ENCODE assay signal across 12 cellular contexts in the genomic region with DNA sequence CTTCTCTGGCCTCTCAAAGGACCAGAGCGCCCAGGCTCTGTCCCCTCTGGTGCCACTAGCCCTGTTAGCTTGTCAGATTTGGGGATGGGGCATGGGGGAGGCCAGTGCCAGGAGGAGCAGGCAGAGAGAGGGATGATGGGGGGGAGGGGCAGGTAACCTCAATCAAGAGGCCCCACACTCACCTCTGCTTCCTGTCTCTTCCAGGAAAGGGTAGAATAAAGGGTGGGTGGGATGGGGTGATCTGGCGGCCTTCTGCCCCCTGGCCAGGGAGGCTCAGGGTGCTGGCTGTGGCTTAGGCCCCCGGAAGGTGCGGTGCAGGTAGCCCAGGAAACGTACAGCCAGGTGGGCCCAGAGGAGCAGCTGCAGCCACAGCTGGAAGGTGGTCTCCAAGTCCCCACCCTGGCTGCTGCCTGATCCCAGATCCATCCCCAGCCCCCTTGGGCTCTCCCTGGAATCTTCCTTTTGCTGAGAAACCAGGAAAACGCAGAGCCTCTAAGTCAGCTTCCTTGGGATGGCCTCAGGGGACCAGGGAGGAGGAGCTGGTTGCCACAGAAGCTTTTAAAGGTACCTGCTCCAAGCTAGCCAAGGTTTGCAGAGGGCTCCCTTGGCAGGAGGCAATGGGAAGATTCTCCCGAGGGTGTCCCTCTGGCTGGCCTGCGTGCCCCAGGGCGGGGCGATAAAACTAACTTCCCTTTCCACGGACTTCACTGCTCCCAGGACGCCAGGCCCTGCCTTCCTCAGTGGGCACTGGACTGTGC. TPM values are rescaled to one million over a fixed set of nuclear protein-coding genes. Genes with fewer than 3 reads are reported as not detected.
DNase-seq lines count a peak whose midpoint lies in the region; ATAC-seq and TF ChIP-seq lines count a peak whose summit lies in the region.
"Had no signal": no experiment of that assay in that cellular context is flagged by ENCODE, and none has a peak within 500 bp of the region (broad histone marks: within the 10 kb centered on the region; RNA-seq: fewer than 3 reads in every experiment).

No MANE protein-coding gene starts in this region.

- peaks cover 52% of the 10 kb centered on the region for H3K4me1 Mint-ChIP-seq in activated naive CD4-positive, alpha-beta T cell treated with anti-CD3 and anti-CD28 coated beads, Interleukin-2, amount 10 ng/mL, durations not matched to agents 7 days and 5 days
- H3K4me1 Mint-ChIP-seq in activated naive CD4-positive, alpha-beta T cell treated with anti-CD3 and anti-CD28 coated beads for 36 hours (ENCODE audit: low read depth), result peaks cover 45% of the 10 kb centered on the region
- H3K4me1 Mint-ChIP-seq in neural crest cell, result peaks cover 21% of the 10 kb centered on the region

- H3K27me3 ChIP-seq in vagina, result no peaks in the 10 kb centered on the region
- H3K27me3 ChIP-seq: MG63 had no signal

- peak overlapping the region; percentile 85 for H3K27ac ChIP-seq in vagina
- H3K27ac ChIP-seq: PC-9 had no signal

- CTCF ChIA-PET in activated naive CD4-positive, alpha-beta T cell treated with anti-CD3 and anti-CD28 coated beads, Interleukin-2, amount 10 ng/mL, durations not matched to agents 7 days and 5 days (lab: Charles Lee), result interaction anchor here (1.0 to 2.0 kb wide), 4 partner anchors 10 to 208 kb away, joined by 3 to 7 read pairs (median 3); no protein-coding TSS in a partner anchor
- CTCF ChIA-PET in activated naive CD4-positive, alpha-beta T cell treated with anti-CD3 and anti-CD28 coated beads for 36 hours (lab: Charles Lee), result interaction anchor here (1.5 to 1.6 kb wide), 2 partner anchors 11 to 25 kb away, joined by 3 to 4 read pairs; no protein-coding TSS in a partner anchor

- intact Hi-C loops in activated naive CD4-positive, alpha-beta T cell treated with anti-CD3 and anti-CD28 coated beads for 36 hours (cut with micrococcal nuclease), result no loop called here
- intact Hi-C loops in vagina (cut with DNase I), result no loop called here

- no peak for TF ChIP-seq POLR2A in vagina (IDR thresholded peaks at IDR 0.05)

- no peak for ATAC-seq in HG03025 (IDR thresholded peaks at IDR 0.05; ENCODE audit: low FRiP score, unreplicated experiment)
- ATAC-seq: WTC11 had no signal

- H3K27me3 Mint-ChIP-seq in activated naive CD4-positive, alpha-beta T cell treated with anti-CD3 and anti-CD28 coated beads, Interleukin-2, amount 10 ng/mL, durations not matched to agents 7 days and 5 days, result no peaks in the 10 kb centered on the region
- H3K27me3 Mint-ChIP-seq in activated naive CD4-positive, alpha-beta T cell treated with anti-CD3 and anti-CD28 coated beads for 36 hours (ENCODE audit: low read depth), result no peaks in the 10 kb centered on the region
- no peaks in the 10 kb centered on the region for H3K27me3 Mint-ChIP-seq in neural crest cell (ENCODE audit: low read depth)

- no peak overlapping the region for H3K4me3 Mint-ChIP-seq in activated naive CD4-positive, alpha-beta T cell treated with anti-CD3 and anti-CD28 coated beads, Interleukin-2, amount 10 ng/mL, durations not matched to agents 7 days and 5 days
- H3K4me3 Mint-ChIP-seq in activated naive CD4-positive, alpha-beta T cell treated with anti-CD3 and anti-CD28 coated beads for 36 hours, result no peak overlapping the region
- peak overlapping the region; percentile 57 for H3K4me3 Mint-ChIP-seq in neural crest cell
- H3K4me3 Mint-ChIP-seq: endodermal cell, WTC11 had no signal

- no peaks in the 10 kb centered on the region for H3K9me3 Mint-ChIP-seq in activated naive CD4-positive, alpha-beta T cell treated with anti-CD3 and anti-CD28 coated beads, Interleukin-2, amount 10 ng/mL, durations not matched to agents 7 days and 5 days
- no peaks in the 10 kb centered on the region for H3K9me3 Mint-ChIP-seq in activated naive CD4-positive, alpha-beta T cell treated with anti-CD3 and anti-CD28 coated beads for 36 hours
- no peaks in the 10 kb centered on the region for H3K9me3 Mint-ChIP-seq in neural crest cell
- H3K9me3 Mint-ChIP-seq: endodermal cell, WTC11 had no signal

- no peak for DNase-seq in activated naive CD4-positive, alpha-beta T cell treated with anti-CD3 and anti-CD28 coated beads, Interleukin-2, amount 10 ng/mL, durations not matched to agents 7 days and 5 days
- no peak for DNase-seq in activated naive CD4-positive, alpha-beta T cell treated with anti-CD3 and anti-CD28 coated beads for 36 hours
- DNase-seq in fibroblast of mammary gland (ENCODE audit: low read depth) (peak; percentile 44), neural crest cell (ENCODE audit: low read depth, low spot score) (no peak), vagina (ENCODE audit: extremely low spot score in 2 of 2) (no peak), medulla oblongata (ENCODE audit: extremely low spot score) (no peak), NCI-H1092 (lab: John Stamatoyannopoulos, UW) (no peak)
- DNase-seq: endodermal cell, MG63, PC-9 had no signal

- no peak overlapping the region for H3K4me3 ChIP-seq in fibroblast of mammary gland (ENCODE audit: control insufficient read depth, low read depth, low read length)
- peak overlapping the region; percentile 17 to 32 for H3K4me3 ChIP-seq in vagina
- H3K4me3 ChIP-seq: MG63, PC-9 had no signal

- H3K27ac Mint-ChIP-seq in activated naive CD4-positive, alpha-beta T cell treated with anti-CD3 and anti-CD28 coated beads, Interleukin-2, amount 10 ng/mL, durations not matched to agents 7 days and 5 days, result peak overlapping the region; percentile 64
- H3K27ac Mint-ChIP-seq in activated naive CD4-positive, alpha-beta T cell treated with anti-CD3 and anti-CD28 coated beads for 36 hours, result no peak overlapping the region
- H3K27ac Mint-ChIP-seq in neural crest cell (ENCODE audit: unreplicated experiment), result peak overlapping the region; percentile 12
- H3K27ac Mint-ChIP-seq: WTC11 had no signal

- H3K36me3 ChIP-seq in vagina, result peaks cover 0 to 6% of the 10 kb centered on the region in 2 donors

- H3K36me3 Mint-ChIP-seq in activated naive CD4-positive, alpha-beta T cell treated with anti-CD3 and anti-CD28 coated beads, Interleukin-2, amount 10 ng/mL, durations not matched to agents 7 days and 5 days, result no peaks in the 10 kb centered on the region
- no peaks in the 10 kb centered on the region for H3K36me3 Mint-ChIP-seq in activated naive CD4-positive, alpha-beta T cell treated with anti-CD3 and anti-CD28 coated beads for 36 hours (ENCODE audit: low read depth)
- peaks cover 2% of the 10 kb centered on the region for H3K36me3 Mint-ChIP-seq in neural crest cell (ENCODE audit: low read depth)
- H3K36me3 Mint-ChIP-seq: WTC11 had no signal

- H3K4me1 ChIP-seq in vagina, result peaks cover 75% of the 10 kb centered on the region

- no peaks in the 10 kb centered on the region for H3K9me3 ChIP-seq in vagina
- H3K9me3 ChIP-seq: MG63 had no signal

- no peak for TF ChIP-seq CTCF in fibroblast of mammary gland (conservative IDR thresholded peaks at IDR 0.05; ENCODE audit: control insufficient read depth, insufficient read depth, low read depth, low read length)
- no peak for TF ChIP-seq CTCF in neural crest cell (conservative IDR thresholded peaks at IDR 0.05)
- TF ChIP-seq CTCF in vagina (IDR thresholded peaks at IDR 0.05), result no peak

RNA-seq across cellular contexts. Expression of a gene that starts 5.3 kb away (rescaled TPM):
- 10 to 100 TPM; 48.2 to 60.0 TPM for total RNA-seq in activated naive CD4-positive, alpha-beta T cell treated with anti-CD3 and anti-CD28 coated beads for 36 hours
- total RNA-seq in neural crest cell (103 TPM in 2 replicates), vagina (28.0 TPM)

RNA-seq across cellular contexts. Expression of a gene that starts 21.7 kb away (rescaled TPM):
- 10 to 100 TPM; 50.9 to 53.0 TPM for total RNA-seq in activated naive CD4-positive, alpha-beta T cell treated with anti-CD3 and anti-CD28 coated beads for 36 hours
- total RNA-seq in neural crest cell (67.2 and 71.9 TPM in 2 replicates), vagina (6.9 TPM)

RNA-seq across cellular contexts. Expression of a gene that starts 24.2 kb away (rescaled TPM):
- total RNA-seq in activated naive CD4-positive, alpha-beta T cell treated with anti-CD3 and anti-CD28 coated beads for 36 hours, result 10 to 100 TPM; 54.7 to 56.6 TPM
- total RNA-seq in neural crest cell, result 54.8 and 55.6 TPM in 2 replicates
- total RNA-seq in vagina, result 1.7 TPM

RNA-seq across cellular contexts. Expression of a gene that starts 26.6 kb away (rescaled TPM):
- not detected for total RNA-seq in activated naive CD4-positive, alpha-beta T cell treated with anti-CD3 and anti-CD28 coated beads for 36 hours
- not detected in 2 replicates for total RNA-seq in neural crest cell
- not detected for total RNA-seq in vagina
- total RNA-seq: PC-9 had no signal

RNA-seq across cellular contexts. Expression of a gene that starts 39.6 kb away (rescaled TPM):
- under 1 TPM; 0.45 to 0.96 TPM for total RNA-seq in activated naive CD4-positive, alpha-beta T cell treated with anti-CD3 and anti-CD28 coated beads for 36 hours
- 0.39 and 0.98 TPM in 2 replicates for total RNA-seq in neural crest cell
- 2.7 TPM for total RNA-seq in vagina

Comparison
In these comparisons a context has a peak if more than half of its experiments do, and no peak if none do; other contexts are left out.
1. RNA of a gene that starts 24.2 kb away (total RNA-seq): 54.7 to 56.6 TPM in activated naive CD4-positive, alpha-beta T cell treated with anti-CD3 and anti-CD28 coated beads for 36 hours and 54.8 to 55.6 TPM in neural crest cell; 1.7 TPM in vagina (single experiment); every median in the first group is over 10 times any median in the second.